9 cellular contexts compared by ENCODE assay signal in genomic region chr1:198672124-198672523, GRCh38. TPM values are rescaled to one million over a fixed set of nuclear protein-coding genes. Genes with fewer than 3 reads are reported as not detected.
DNase-seq lines count a peak whose midpoint lies in the region; ATAC-seq and TF ChIP-seq lines count a peak whose summit lies in the region.
"Had no signal": no experiment of that assay in that cellular context is flagged by ENCODE, and none has a peak within 500 bp of the region (broad histone marks: within the 10 kb centered on the region; RNA-seq: fewer than 3 reads in every experiment).

No MANE protein-coding gene starts in this region.

- H3K4me3 ChIP-seq in DOHH2 (ENCODE audit: low read length): peak overlapping the region; percentile 44
- H3K4me3 ChIP-seq: cardiac muscle cell had no signal

- H3K9me3 Mint-ChIP-seq in IgD-negative memory B cell (no peaks in the 10 kb centered on the region), natural killer cell (peaks cover 3 to 6% of the 10 kb centered on the region in 2 donors), nephron progenitor cell (no peaks in the 10 kb centered on the region)

- H3K27me3 Mint-ChIP-seq in IgD-negative memory B cell (no peaks in the 10 kb centered on the region), natural killer cell (ENCODE audit: low read depth in 2 of 2) (no peaks in the 10 kb centered on the region), nephron progenitor cell (ENCODE audit: low read depth, poor library complexity) (no peaks in the 10 kb centered on the region)

- no peaks in the 10 kb centered on the region for H3K9me3 ChIP-seq in DOHH2 (ENCODE audit: control insufficient read depth, insufficient read depth, low read length)

- peaks cover 86% of the 10 kb centered on the region for H3K36me3 ChIP-seq in DOHH2 (ENCODE audit: control insufficient read depth, low read length)
- H3K36me3 ChIP-seq: cardiac muscle cell had no signal

- peaks cover 68% of the 10 kb centered on the region for H3F3A ChIP-seq in DOHH2 (ENCODE audit: control insufficient read depth, insufficient read depth)

- TF ChIP-seq CTCF in DOHH2 (IDR thresholded peaks at IDR 0.05; ENCODE audit: low read depth, low read length, poor library complexity, severe bottlenecking): no peak
- TF ChIP-seq CTCF in natural killer cell (IDR thresholded peaks at IDR 0.05): no peak
- TF ChIP-seq CTCF in nephron progenitor cell (IDR thresholded peaks at IDR 0.05): no peak

- H3K4me1 ChIP-seq in DOHH2 (ENCODE audit: control insufficient read depth, low read length): peaks cover 98% of the 10 kb centered on the region

- intact Hi-C loops in natural killer cell (cut with micrococcal nuclease): no loop called here

- no peaks in the 10 kb centered on the region for H3K9me2 ChIP-seq in DOHH2 (replicated peaks; ENCODE audit: control insufficient read depth, low read length)

- peak overlapping the region in 1 of 4 donors; percentile 65 for H3K4me3 Mint-ChIP-seq in IgD-negative memory B cell
- H3K4me3 Mint-ChIP-seq in natural killer cell: peak overlapping the region; percentile 83
- no peak overlapping the region for H3K4me3 Mint-ChIP-seq in nephron progenitor cell

- no peaks in the 10 kb centered on the region for H3K27me3 ChIP-seq in DOHH2 (ENCODE audit: control insufficient read depth, low read length)
- H3K27me3 ChIP-seq: cardiac muscle cell had no signal

- peak overlapping the region; percentile 55 to 76 (median 69) for H3K27ac Mint-ChIP-seq in IgD-negative memory B cell
- H3K27ac Mint-ChIP-seq in natural killer cell: peak overlapping the region; percentile 88 to 90
- no peak overlapping the region for H3K27ac Mint-ChIP-seq in nephron progenitor cell

- DNase-seq in amniotic epithelial cell (ENCODE audit: low read depth) (peak; percentile 62), natural killer cell (no peak), nephron progenitor cell (no peak), DMS53 treated with DMSO at 0.1 percent for 48 hours (lab: John Stamatoyannopoulos, UW; ENCODE audit: unreplicated experiment) (no peak)
- no peak for DNase-seq in stimulated activated CD4-positive, alpha-beta T cell treated with anti-CD3 and anti-CD28 coated beads, Interleukin-4, amount 100 ng/mL, for 24 hours

- H3K27ac ChIP-seq in DOHH2 (ENCODE audit: low read depth, low read length): peak overlapping the region; percentile 84
- H3K27ac ChIP-seq: cardiac muscle cell had no signal

- H3K4me2 ChIP-seq in DOHH2 (ENCODE audit: low read length): peak overlapping the region; percentile 66

- peaks cover 99% of the 10 kb centered on the region for H3K79me2 ChIP-seq in DOHH2 (ENCODE audit: control insufficient read depth, low read length)

- peaks cover 9% of the 10 kb centered on the region for H3K36me3 Mint-ChIP-seq in IgD-negative memory B cell
- H3K36me3 Mint-ChIP-seq in natural killer cell: peaks cover 25% of the 10 kb centered on the region
- no peaks in the 10 kb centered on the region for H3K36me3 Mint-ChIP-seq in nephron progenitor cell (ENCODE audit: low read depth)

- peaks cover 54 to 84% (median 71%) of the 10 kb centered on the region in 3 donors for H3K4me1 Mint-ChIP-seq in IgD-negative memory B cell
- H3K4me1 Mint-ChIP-seq in natural killer cell: peaks cover 85 to 87% of the 10 kb centered on the region in 2 donors
- peaks cover 19% of the 10 kb centered on the region for H3K4me1 Mint-ChIP-seq in nephron progenitor cell

- no peak for ATAC-seq in natural killer cell

- no peaks in the 10 kb centered on the region for H4K20me1 ChIP-seq in DOHH2 (ENCODE audit: control insufficient read depth, insufficient read depth, low read depth, low read length)

RNA-seq across cellular contexts. Expression of gene PTPRC, which starts 33.3 kb away (rescaled TPM):
- 744 TPM for polyA plus RNA-seq in IgD-negative memory B cell
- total RNA-seq in natural killer cell: 1,000 to 10,000 TPM; 1,142 to 1,334 (median 1,200) TPM
- total RNA-seq: cardiac muscle cell, glomerular endothelial cell had no signal
- polyA plus RNA-seq: cardiac muscle cell had no signal
